ENCODE assay signal across 8 cellular contexts in genomic region chr17:29145289-29146058, GRCh38. TPM values are rescaled to one million over a fixed set of nuclear protein-coding genes. Genes with fewer than 3 reads are reported as not detected.
A peak's percentile ranks its signal among the peaks of the same experiment; 100 is the strongest.
DNase-seq lines count a peak whose midpoint lies in the region; ATAC-seq and TF ChIP-seq lines count a peak whose summit lies in the region.

No MANE protein-coding gene starts in this region.

- TF ChIP-seq POLR2A in ovary (IDR thresholded peaks at IDR 0.05): no peak

- ATAC-seq in GM18907 (IDR thresholded peaks at IDR 0.05; ENCODE audit: unreplicated experiment) (peak; percentile 42), HG03095 (IDR thresholded peaks at IDR 0.05; ENCODE audit: unreplicated experiment) (no peak)

- TF ChIP-seq CTCF in AG09319 (IDR thresholded peaks at IDR 0.05; ENCODE audit: low read depth, low read length): peak; percentile 72
- peak; percentile 75 for TF ChIP-seq CTCF in LNCaP clone FGC (IDR thresholded peaks at IDR 0.05; ENCODE audit: control insufficient read depth, extremely low read depth, insufficient read depth)
- TF ChIP-seq CTCF in fibroblast of villous mesenchyme (IDR thresholded peaks at IDR 0.05; ENCODE audit: insufficient read depth, low read depth, low read length): peak; percentile 77
- TF ChIP-seq CTCF in ovary (IDR thresholded peaks at IDR 0.05): peak; percentile 21 to 56 (median 35)

- H3K27me3 ChIP-seq in ovary: no peaks in the 10 kb centered on the region

- intact Hi-C loops in ovary (cut with DNase I): loop anchor here (5.0 to 10.0 kb wide), 3 partner anchors 69 to 149 kb away; partner anchors contain the start of gene NUFIP2 (in 2 of the 4)

- H3K4me3 ChIP-seq in LNCaP clone FGC (ENCODE audit: low read depth, low read length) (no peak overlapping the region), fibroblast of villous mesenchyme (ENCODE audit: low read depth, low read length) (no peak overlapping the region), ovary (no peak overlapping the region)

- peaks cover 9% of the 10 kb centered on the region for H3K4me1 ChIP-seq in ovary (ENCODE audit: insufficient read depth)

- no peaks in the 10 kb centered on the region for H3K9me3 ChIP-seq in ovary

- WGBS in ovary, 3 donors: 46 to 51% (median 47%) methylated on average over 12 of the region's 12 CpGs

- no peak for TF ChIP-seq EP300 in ovary (IDR thresholded peaks at IDR 0.05)

- DNase-seq in AG09319 (ENCODE audit: extremely low read depth, low read depth): no peak
- no peak for DNase-seq in LNCaP clone FGC (ENCODE audit: low read depth)
- DNase-seq in SIG-M5 (lab: John Stamatoyannopoulos, UW): peak; percentile 41
- peak; percentile 51 for DNase-seq in activated T-helper 9 cell treated with anti-CD3 and anti-CD28 coated beads, Interleukin-2, amount 50 U/mL, for 16 hours (ENCODE audit: low read depth)
- peak; percentile 81 for DNase-seq in fibroblast of villous mesenchyme (ENCODE audit: low read depth)
- peak in 4 of 5 donors; percentile 51 to 63 (median 60) for DNase-seq in ovary

- H3K36me3 ChIP-seq in ovary: no peaks in the 10 kb centered on the region

- H3K27ac ChIP-seq in ovary: no peak overlapping the region

RNA-seq across cellular contexts. Expression of gene MYO18A, which starts 34.7 kb away (rescaled TPM):
- total RNA-seq in fibroblast of villous mesenchyme: 59.6 and 61.2 TPM in 2 replicates
- 10 to 100 TPM; 23.0 to 53.9 (median 35.3) TPM for total RNA-seq in ovary
- polyA plus RNA-seq in ovary: 10 to 100 TPM; 24.2 to 30.9 TPM

Comparison
In these comparisons a context has a peak if more than half of its experiments do, and no peak if none do; other contexts are left out.
1. DNase-seq: peak in SIG-M5 (single experiment), activated T-helper 9 cell treated with anti-CD3 and anti-CD28 coated beads, Interleukin-2, amount 50 U/mL, for 16 hours (single experiment), fibroblast of villous mesenchyme (single experiment) and ovary (4 of 5); none in AG09319 (single experiment) and LNCaP clone FGC (single experiment).
2. Peak in every context shown above with its lines, with median percentiles within 50 percentile points of each other: CTCF ChIP-seq.